In genomic region chr4:49044270-49044669, GRCh38 we compare ENCODE assay signal across 21 cellular contexts. TPM values are rescaled to one million over a fixed set of nuclear protein-coding genes. Genes with fewer than 3 reads are reported as not detected.
A peak's percentile ranks its signal among the peaks of the same experiment; 100 is the strongest.
DNase-seq lines count a peak whose midpoint lies in the region; ATAC-seq and TF ChIP-seq lines count a peak whose summit lies in the region.
"Had no signal": no experiment of that assay in that cellular context is flagged by ENCODE, and none has a peak within 500 bp of the region (broad histone marks: within the 10 kb centered on the region; RNA-seq: fewer than 3 reads in every experiment).

No MANE protein-coding gene starts in this region.

- no TSS peak for BruUV-seq in MCF 10A (replicated peaks; lab: Mats Ljungman, UMichigan)

- peak; percentile 75 for DNase-seq in MCF 10A (ENCODE audit: unreplicated experiment)
- no peak for DNase-seq in breast epithelium (ENCODE audit: low spot score in 2 of 2)
- DNase-seq in NCI-H748 (lab: John Stamatoyannopoulos, UW; ENCODE audit: unreplicated experiment) = peak; percentile 73
- DNase-seq in choroid plexus epithelial cell (ENCODE audit: low read depth) = peak; percentile 1
- no peak for DNase-seq in right cardiac atrium
- DNase-seq in NOMO-1 (lab: John Stamatoyannopoulos, UW; ENCODE audit: unreplicated experiment in 2 of 2) = no peak
- DNase-seq: AML-193, Caco-2, DMS79 treated with DMSO at 0.1 percent for 48 hours, NCI-H1048, NCI-H1436 treated with DMSO at 0.1 percent for 48 hours, NCI-H2081 treated with DMSO at 0.1 percent for 48 hours, NCI-H226, NCI-H526 treated with DMSO at 0.1 percent for 48 hours, T-cell had no signal

- H3K36me3 ChIP-seq in breast epithelium = no peaks in the 10 kb centered on the region
- H3K36me3 ChIP-seq: HAP-1 had no signal

- TF ChIP-seq CTCF in MCF 10A (IDR thresholded peaks at IDR 0.05; ENCODE audit: unreplicated experiment) = no peak
- TF ChIP-seq CTCF in breast epithelium (IDR thresholded peaks at IDR 0.05) = no peak
- TF ChIP-seq CTCF in choroid plexus epithelial cell (conservative IDR thresholded peaks at IDR 0.05; ENCODE audit: low read depth, low read length) = no peak

- no peak for TF ChIP-seq POLR2A in breast epithelium (IDR thresholded peaks at IDR 0.05)

- H3K9me3 ChIP-seq in breast epithelium (no peaks in the 10 kb centered on the region), right cardiac atrium (ENCODE audit: control insufficient read depth, low read length) (no peaks in the 10 kb centered on the region)
- H3K9me3 ChIP-seq: Caco-2, HAP-1 had no signal

- no peak overlapping the region for H3K4me3 Mint-ChIP-seq in MCF 10A (ENCODE audit: unreplicated experiment)
- H3K4me3 Mint-ChIP-seq: CD14-positive monocyte, IgD-negative memory B cell, T-cell had no signal

- H3K9me3 Mint-ChIP-seq in MCF 10A (ENCODE audit: unreplicated experiment) = no peaks in the 10 kb centered on the region

- H3K27me3 ChIP-seq in breast epithelium (no peaks in the 10 kb centered on the region), right cardiac atrium (ENCODE audit: control insufficient read depth, insufficient read depth) (no peaks in the 10 kb centered on the region)

- no peaks in the 10 kb centered on the region for H3K27me3 Mint-ChIP-seq in MCF 10A (ENCODE audit: insufficient read depth, unreplicated experiment)
- H3K27me3 Mint-ChIP-seq: IgD-negative memory B cell had no signal

- H3K4me3 ChIP-seq in breast epithelium (no peak overlapping the region), choroid plexus epithelial cell (ENCODE audit: low read depth, low read length) (no peak overlapping the region), right cardiac atrium (ENCODE audit: low read length) (no peak overlapping the region)
- H3K4me3 ChIP-seq: HAP-1, SK-N-MC had no signal

- H3K36me3 Mint-ChIP-seq in MCF 10A (ENCODE audit: insufficient read depth, unreplicated experiment) = no peaks in the 10 kb centered on the region
- H3K36me3 Mint-ChIP-seq: CD14-positive monocyte, IgD-negative memory B cell, T-cell had no signal

- intact Hi-C loops in MCF 10A (cut with micrococcal nuclease) = no loop called here
- intact Hi-C loops in breast epithelium (cut with DNase I; ENCODE audit: low total_unique reads) = no loop called here
- intact Hi-C loops in right cardiac atrium (cut with DNase I) = no loop called here

- CTCF ChIA-PET in MCF 10A (lab: Yijun Ruan, JAX) = interaction anchor here (0.6 to 1.9 kb wide), 3 partner anchors 11 to 932 kb away, joined by 3 to 9 read pairs (median 3); no protein-coding TSS in a partner anchor

- peaks cover 6% of the 10 kb centered on the region for H3K4me1 Mint-ChIP-seq in MCF 10A (ENCODE audit: insufficient read depth, unreplicated experiment)
- H3K4me1 Mint-ChIP-seq: CD14-positive monocyte, IgD-negative memory B cell, T-cell had no signal

- no peak overlapping the region for H3K27ac ChIP-seq in breast epithelium
- H3K27ac ChIP-seq in right cardiac atrium (ENCODE audit: low read length) = no peak overlapping the region
- H3K27ac ChIP-seq: SK-N-MC had no signal

- no peak overlapping the region for H3K27ac Mint-ChIP-seq in MCF 10A (ENCODE audit: low read depth, unreplicated experiment)
- H3K27ac Mint-ChIP-seq: CD14-positive monocyte, IgD-negative memory B cell, T-cell had no signal

- ATAC-seq in right cardiac atrium (no peak), GM21381 (IDR thresholded peaks at IDR 0.05; ENCODE audit: unreplicated experiment) (no peak)
- ATAC-seq: T-cell had no signal

- WGBS in right cardiac atrium = 60% methylated on average over 3 of the region's 3 CpGs

- POLR2A ChIA-PET in MCF 10A (lab: Yijun Ruan, JAX) = no interaction called here

- H3K4me1 ChIP-seq in breast epithelium (no peaks in the 10 kb centered on the region), right cardiac atrium (ENCODE audit: control insufficient read depth, insufficient read depth, low read length) (no peaks in the 10 kb centered on the region)
- H3K4me1 ChIP-seq: Caco-2, HAP-1 had no signal

RNA-seq across cellular contexts. Expression of gene CWH43, which starts 58.2 kb away (rescaled TPM):
- not detected in 2 replicates for total RNA-seq in MCF 10A (2022)
- under 1 TPM in 1 of 3 donors, not detected in 2; 0.66 TPM for total RNA-seq in breast epithelium
- not detected for total RNA-seq in right cardiac atrium
- not detected for polyA plus RNA-seq in right cardiac atrium
- total RNA-seq: Caco-2, G401, T-cell had no signal
- polyA plus RNA-seq: CD14-positive monocyte, IgD-negative memory B cell had no signal

Comparison
In these comparisons a context has a peak if more than half of its experiments do, and no peak if none do; other contexts are left out.
1. DNase-seq: peak in MCF 10A (single experiment), NCI-H748 (single experiment) and choroid plexus epithelial cell (single experiment); none in breast epithelium (0 of 2), right cardiac atrium (0 of 3) and NOMO-1 (0 of 2).